Comparison of ENCODE assay signal across 16 cellular contexts in genomic region chr2:149871091-149871885, GRCh38.
A peak's percentile ranks its signal among the peaks of the same experiment; 100 is the strongest.
DNase-seq lines count a peak whose midpoint lies in the region; ATAC-seq and TF ChIP-seq lines count a peak whose summit lies in the region.
"Had no signal": no experiment of that assay in that cellular context is flagged by ENCODE, and none has a peak within 500 bp of the region (broad histone marks: within the 10 kb centered on the region; RNA-seq: fewer than 3 reads in every experiment).

No MANE protein-coding gene starts in this region.

- H3K27ac Mint-ChIP-seq in nephron progenitor cell = peak overlapping the region; percentile 13
- H3K27ac Mint-ChIP-seq: CD4-positive, alpha-beta T cell; GM23338 had no signal

- H3K36me3 ChIP-seq in NT2/D1 (ENCODE audit: insufficient read depth, insufficient read length, low read length) (no peaks in the 10 kb centered on the region), BE2C (no peaks in the 10 kb centered on the region), aorta (ENCODE audit: control insufficient read depth in 1 of 2, insufficient read depth in 2 of 2, low read length in 1 of 2) (no peaks in the 10 kb centered on the region)

- peaks cover 8% of the 10 kb centered on the region for H3K4me1 Mint-ChIP-seq in nephron progenitor cell

- H3K4me3 Mint-ChIP-seq in nephron progenitor cell = no peak overlapping the region
- H3K4me3 Mint-ChIP-seq: CD4-positive, alpha-beta T cell; GM23338 had no signal

- no peak overlapping the region for H3K9ac ChIP-seq in NT2/D1 (ENCODE audit: insufficient read length, low read depth)

- H3K9me3 Mint-ChIP-seq in nephron progenitor cell = peaks cover 23% of the 10 kb centered on the region

- H3K27me3 ChIP-seq in NT2/D1 (ENCODE audit: insufficient read depth, insufficient read length) (no peaks in the 10 kb centered on the region), BE2C (no peaks in the 10 kb centered on the region), aorta (ENCODE audit: control insufficient read depth in 1 of 2, insufficient read depth in 2 of 2, low read length in 1 of 2) (no peaks in the 10 kb centered on the region)

- H3K9me3 ChIP-seq in NT2/D1 (ENCODE audit: insufficient read depth, low read length) = no peaks in the 10 kb centered on the region
- H3K9me3 ChIP-seq in BE2C = no peaks in the 10 kb centered on the region
- no peaks in the 10 kb centered on the region for H3K9me3 ChIP-seq in aorta (ENCODE audit: control insufficient read depth, low read length)

- intact Hi-C loops in aorta (cut with DNase I) = no loop called here

- H3K27ac ChIP-seq in aorta (ENCODE audit: low read depth in 1 of 2, low read length in 2 of 2) = no peak overlapping the region
- H3K27ac ChIP-seq: C4-2B, HL-60 had no signal

- WGBS in aorta, 2 donors = 54 to 57% methylated on average over 6 of the region's 6 CpGs

- H3K27me3 Mint-ChIP-seq in nephron progenitor cell (ENCODE audit: low read depth, poor library complexity) = peaks cover 2% of the 10 kb centered on the region
- H3K27me3 Mint-ChIP-seq: CD4-positive, alpha-beta T cell had no signal

- H3K4me1 ChIP-seq in NT2/D1 (ENCODE audit: insufficient read depth, insufficient read length) = no peaks in the 10 kb centered on the region
- no peaks in the 10 kb centered on the region for H3K4me1 ChIP-seq in BE2C
- no peaks in the 10 kb centered on the region for H3K4me1 ChIP-seq in aorta (ENCODE audit: control insufficient read depth in 1 of 2, insufficient read depth in 2 of 2, low read length in 2 of 2)
- H3K4me1 ChIP-seq: Caco-2 had no signal

- no peak for TF ChIP-seq CTCF in nephron progenitor cell (IDR thresholded peaks at IDR 0.05)
- TF ChIP-seq CTCF in BE2C (IDR thresholded peaks at IDR 0.05; ENCODE audit: low read depth, low read length) = no peak

- H3K4me3 ChIP-seq in NT2/D1 (ENCODE audit: insufficient read length, low read depth) (no peak overlapping the region), BE2C (ENCODE audit: low read depth, low read length) (no peak overlapping the region), aorta (ENCODE audit: low read length in 2 of 2) (no peak overlapping the region)
- H3K4me3 ChIP-seq: GM23338 had no signal

- peaks cover 14% of the 10 kb centered on the region for H3K36me3 Mint-ChIP-seq in nephron progenitor cell (ENCODE audit: low read depth)

- peak; percentile 3 for DNase-seq in NT2/D1 (ENCODE audit: low read depth, low spot score)
- DNase-seq in fibroblast of gingiva (ENCODE audit: low read depth) = peak; percentile 32
- DNase-seq in nephron progenitor cell = no peak
- DNase-seq in pons (ENCODE audit: low spot score) = no peak
- no peak for DNase-seq in BE2C
- no peak for DNase-seq in aorta
- DNase-seq: Caco-2; CD4-positive, alpha-beta T cell; DMS153; DMS79; GF-D8; HCEC 1CT had no signal

- ATAC-seq in HG02885 (IDR thresholded peaks at IDR 0.05; ENCODE audit: poor library complexity, unreplicated experiment) (no peak), aorta (ENCODE audit: low FRiP score) (no peak)
- ATAC-seq: GM23338 had no signal

Comparison
In these comparisons a context has a peak if more than half of its experiments do, and no peak if none do; other contexts are left out.
1. DNase-seq: peak in NT2/D1 (single experiment) and fibroblast of gingiva (single experiment); none in nephron progenitor cell (single experiment), pons (single experiment), BE2C (single experiment) and aorta (0 of 2).